Comparison of ENCODE assay signal across 9 cellular contexts in genomic region chrX:45850775-45851433, GRCh38.
A peak's percentile ranks its signal among the peaks of the same experiment; 100 is the strongest.
DNase-seq lines count a peak whose midpoint lies in the region; ATAC-seq, FAIRE-seq and TF ChIP-seq lines count a peak whose summit lies in the region.
"Had no signal": no experiment of that assay in that cellular context is flagged by ENCODE, and none has a peak within 500 bp of the region (broad histone marks: within the 10 kb centered on the region; RNA-seq: fewer than 3 reads in every experiment).

No MANE protein-coding gene starts in this region.

- peak overlapping the region; percentile 95 for H3K4me3 Mint-ChIP-seq in stimulated activated effector memory CD8-positive, alpha-beta T cell treated with anti-CD3 and anti-CD28 coated beads, Interleukin-12 subunit alpha, Interleukin-12 subunit beta, amount 100 ng/mL, for 72 hours

- peaks cover 57% of the 10 kb centered on the region for H3K36me3 Mint-ChIP-seq in stimulated activated effector memory CD8-positive, alpha-beta T cell treated with anti-CD3 and anti-CD28 coated beads, Interleukin-12 subunit alpha, Interleukin-12 subunit beta, amount 100 ng/mL, for 72 hours

- peak overlapping the region; percentile 90 for H3K27ac Mint-ChIP-seq in stimulated activated effector memory CD8-positive, alpha-beta T cell treated with anti-CD3 and anti-CD28 coated beads, Interleukin-12 subunit alpha, Interleukin-12 subunit beta, amount 100 ng/mL, for 72 hours

- DNase-seq in activated CD4-positive, CD25-positive, alpha-beta regulatory T cell (lab: John Stamatoyannopoulos, UW) = no peak
- DNase-seq in T-helper 1 cell = peak in 3 of 5 donors; percentile 5 to 43 (median 6)
- peak; percentile 24 for DNase-seq in bronchial epithelial cell (ENCODE audit: low read depth)
- DNase-seq in left kidney (ENCODE audit: low read depth, low spot score) = peak; percentile 59
- DNase-seq in stimulated activated effector memory CD8-positive, alpha-beta T cell treated with anti-CD3 and anti-CD28 coated beads, Interleukin-12 subunit alpha, Interleukin-12 subunit beta, amount 100 ng/mL, for 72 hours (ENCODE audit: low spot score in 2 of 2) = peak; percentile 2 to 71
- DNase-seq in GM12891 (ENCODE audit: insufficient read length, low spot score) = no peak

- peaks cover 5% of the 10 kb centered on the region for H3K36me3 ChIP-seq in bronchial epithelial cell (ENCODE audit: control insufficient read depth, insufficient read depth, low read length)

- FAIRE-seq in bronchial epithelial cell (lab: Jason Lieb, UNC) = no peak
- no peak for FAIRE-seq in GM12891 (lab: Jason Lieb, UNC)
- FAIRE-seq: colon had no signal

- peak overlapping the region; percentile 73 for H3K4me3 ChIP-seq in bronchial epithelial cell (ENCODE audit: low read depth, low read length)

- H3K27me3 ChIP-seq in bronchial epithelial cell (ENCODE audit: control insufficient read depth, insufficient read depth, low read length) = no peaks in the 10 kb centered on the region

- peak; percentile 10 to 12 for ATAC-seq in activated CD4-positive, CD25-positive, alpha-beta regulatory T cell treated with anti-CD3 and anti-CD28 coated beads, Interleukin-2, amount 50 U/mL, for 24 hours
- peak; percentile 56 for ATAC-seq in stimulated activated effector memory CD8-positive, alpha-beta T cell treated with anti-CD3 and anti-CD28 coated beads, Interleukin-12 subunit alpha, Interleukin-12 subunit beta, amount 100 ng/mL, for 72 hours
- ATAC-seq in HG03025 (IDR thresholded peaks at IDR 0.05; ENCODE audit: low FRiP score, unreplicated experiment) = no peak

- TF ChIP-seq POLR2A in GM12891 (IDR thresholded peaks at IDR 0.05; ENCODE audit: low read depth, low read length) = no peak

- no peak for TF ChIP-seq CTCF in bronchial epithelial cell (IDR thresholded peaks at IDR 0.05; ENCODE audit: insufficient read depth, low read length, severe bottlenecking)

- H3K4me1 Mint-ChIP-seq in stimulated activated effector memory CD8-positive, alpha-beta T cell treated with anti-CD3 and anti-CD28 coated beads, Interleukin-12 subunit alpha, Interleukin-12 subunit beta, amount 100 ng/mL, for 72 hours = peaks cover 16% of the 10 kb centered on the region

- H3K9me3 Mint-ChIP-seq in stimulated activated effector memory CD8-positive, alpha-beta T cell treated with anti-CD3 and anti-CD28 coated beads, Interleukin-12 subunit alpha, Interleukin-12 subunit beta, amount 100 ng/mL, for 72 hours = no peaks in the 10 kb centered on the region

TF ChIP-seq in GM12891, 5 proteins besides CTCF, POLR2A, EP300 and RAD21:
- TF ChIP-seq POU2F2 (IDR thresholded peaks at IDR 0.05; ENCODE audit: low read depth, low read length) (no peak), POLR2AphosphoS5 (IDR thresholded peaks at IDR 0.05; ENCODE audit: low read depth, low read length) (no peak), PAX5 (IDR thresholded peaks at IDR 0.05; ENCODE audit: insufficient read depth, low read length, severe bottlenecking) (no peak), TAF1 (IDR thresholded peaks at IDR 0.05; ENCODE audit: low read depth, low read length) (no peak), SPI1 (IDR thresholded peaks at IDR 0.05; ENCODE audit: low read depth, low read length) (no peak)

Comparison
In these comparisons a context has a peak if more than half of its experiments do, and no peak if none do; other contexts are left out.
1. DNase-seq: peak in T-helper 1 cell (3 of 5), bronchial epithelial cell (single experiment), left kidney (single experiment) and stimulated activated effector memory CD8-positive, alpha-beta T cell treated with anti-CD3 and anti-CD28 coated beads, Interleukin-12 subunit alpha, Interleukin-12 subunit beta, amount 100 ng/mL, for 72 hours (2 of 2); none in activated CD4-positive, CD25-positive, alpha-beta regulatory T cell (0 of 4) and GM12891 (single experiment).